ENCODE assay signal across 15 cellular contexts in genomic region chr6:51021171-51021570, GRCh38.
DNase-seq lines count a peak whose midpoint lies in the region; ATAC-seq, FAIRE-seq and TF ChIP-seq lines count a peak whose summit lies in the region.
"Had no signal": no experiment of that assay in that cellular context is flagged by ENCODE, and none has a peak within 500 bp of the region (broad histone marks: within the 10 kb centered on the region; RNA-seq: fewer than 3 reads in every experiment).

No MANE protein-coding gene starts in this region.

- H4K20me1 ChIP-seq in K562 (replicated peaks; ENCODE audit: control insufficient read depth, insufficient read depth, low read length) = no peaks in the 10 kb centered on the region
- H4K20me1 ChIP-seq: BLaER1 treated with 17β-estradiol and CSF1 and Interleukin-3, amounts not matched to agents 10 nM and 100 nM had no signal

- DNase-seq in AG10803 (ENCODE audit: low read depth) (peak; percentile 56), M059J (ENCODE audit: low read depth) (peak; percentile 52), K562 (ENCODE audit: extremely low read depth in 1 of 4, low spot score in 3 of 4) (no peak), urothelium cell line (ENCODE audit: low spot score) (no peak), NCI-H2196 (lab: John Stamatoyannopoulos, UW; ENCODE audit: unreplicated experiment) (no peak), hippocampal formation (lab: John Stamatoyannopoulos, UW) (no peak)
- DNase-seq: Calu3; CD4-positive, alpha-beta T cell; DMS 273 treated with DMSO at 0.1 percent for 48 hours; GOT3; H9; IMR-90 had no signal

- TF ChIP-seq EP300 in K562 (IDR thresholded peaks at IDR 0.05; ENCODE audit: low read length) = no peak

- CTCF ChIA-PET in K562 (lab: Yijun Ruan, JAX; ENCODE audit: low intra/inter-chr PET ratio) = no interaction called here

- H3K4me3 ChIP-seq in AG10803 (ENCODE audit: low read length) (no peak overlapping the region), K562 (no peak overlapping the region)
- H3K4me3 ChIP-seq: A549; BLaER1 treated with 17β-estradiol and CSF1 and Interleukin-3, amounts not matched to agents 10 nM and 100 nM had no signal

- TF ChIP-seq POLR2A in K562 (conservative IDR thresholded peaks at IDR 0.05) = no peak

- intact Hi-C loops in K562 (cut with micrococcal nuclease) = no loop called here

- no peak for FAIRE-seq in K562 (lab: Jason Lieb, UNC)
- peak; percentile 27 for FAIRE-seq in urothelium cell line (lab: Jason Lieb, UNC)
- FAIRE-seq: A549, GM12892 had no signal

- TF ChIP-seq CTCF in AG10803 (conservative IDR thresholded peaks at IDR 0.05; ENCODE audit: low read length) = no peak
- TF ChIP-seq CTCF in K562 (IDR thresholded peaks at IDR 0.05 in 2 of 3, conservative IDR thresholded peaks at IDR 0.05 in 1 of 3; ENCODE audit: insufficient read depth in 2 of 3, low read depth in 1 of 3, low read length in 3 of 3) = no peak

- POLR2A ChIA-PET in K562 (lab: Yijun Ruan, JAX) = interaction anchor here (1.0 to 1.2 kb wide), 2 partner anchors 9 to 25 kb away, joined by 3 to 4 read pairs; no protein-coding TSS in a partner anchor

- H3K4me1 ChIP-seq in K562 (replicated peaks in 1 of 2; ENCODE audit: control insufficient read depth in 2 of 2, insufficient read depth in 2 of 2, low read length in 2 of 2) = peaks cover 5 to 13% of the 10 kb centered on the region in 2 experiments; a peak in 4 of 5 replicates
- H3K4me1 ChIP-seq: A549; BLaER1 treated with 17β-estradiol and CSF1 and Interleukin-3, amounts not matched to agents 10 nM and 100 nM had no signal

- no peak overlapping the region for H3K4me2 ChIP-seq in K562 (ENCODE audit: insufficient read depth, low read length)
- H3K4me2 ChIP-seq: A549; BLaER1 treated with 17β-estradiol and CSF1 and Interleukin-3, amounts not matched to agents 10 nM and 100 nM had no signal

- H2AFZ ChIP-seq in K562 (ENCODE audit: low read depth, low read length) = peak overlapping the region; percentile 16; the same call in 1 of the 2 replicates

- no TSS peak for BruUV-seq in K562 (replicated peaks; lab: Mats Ljungman, UMichigan)

- no peak for ATAC-seq in K562
- ATAC-seq: A549 had no signal

- whole genome bisulfite sequencing in K562 (ENCODE audit: insufficient coverage, low coverage, missing lambda C conversion rate) = 48% methylated on average over 3 of the region's 3 CpGs

- no peak overlapping the region for H3K27ac ChIP-seq in K562 (ENCODE audit: extremely low read depth, low read depth, low read length)
- H3K27ac ChIP-seq: A549; BLaER1 treated with 17β-estradiol and CSF1 and Interleukin-3, amounts not matched to agents 10 nM and 100 nM had no signal

- no peaks in the 10 kb centered on the region for H3K9me1 ChIP-seq in K562 (ENCODE audit: control insufficient read depth, insufficient read depth, low read length)

- no peaks in the 10 kb centered on the region for H3K79me2 ChIP-seq in K562 (ENCODE audit: control insufficient read depth, insufficient read depth, low read length)

- no peak for TF ChIP-seq RAD21 in K562 (CRISPR knock-in tag; conservative IDR thresholded peaks at IDR 0.05 in 1 of 2, IDR thresholded peaks at IDR 0.05 in 1 of 2)

- no peak overlapping the region for H3K9ac ChIP-seq in K562 (ENCODE audit: insufficient read depth in 1 of 2, low read depth in 2 of 2, low read length in 2 of 2)
- H3K9ac ChIP-seq: BLaER1 treated with 17β-estradiol and CSF1 and Interleukin-3, amounts not matched to agents 10 nM and 100 nM had no signal

- no peaks in the 10 kb centered on the region for H3K9me3 ChIP-seq in K562 (replicated peaks; ENCODE audit: control insufficient read depth, insufficient read depth, low read depth, low read length)
- H3K9me3 ChIP-seq: A549; BLaER1 treated with 17β-estradiol and CSF1 and Interleukin-3, amounts not matched to agents 10 nM and 100 nM had no signal

- H3K27me3 ChIP-seq in K562 (ENCODE audit: control insufficient read depth in 2 of 2, insufficient read depth in 2 of 2, low read length in 2 of 2) = no peaks in the 10 kb centered on the region
- H3K27me3 ChIP-seq: BLaER1 treated with 17β-estradiol and CSF1 and Interleukin-3, amounts not matched to agents 10 nM and 100 nM had no signal

- no peaks in the 10 kb centered on the region for H3K36me3 ChIP-seq in K562 (ENCODE audit: control insufficient read depth, insufficient read depth, low read length)
- H3K36me3 ChIP-seq: BLaER1 treated with 17β-estradiol and CSF1 and Interleukin-3, amounts not matched to agents 10 nM and 100 nM had no signal

- in situ Hi-C loops in K562 (cut with MboI) = no loop called here

TF ChIP-seq in K562, 482 proteins besides CTCF, POLR2A, EP300 and RAD21:
- TF ChIP-seq CBFA2T2 (conservative IDR thresholded peaks at IDR 0.05) (peak; percentile 26), TCF3 (CRISPR knock-in tag; IDR thresholded peaks at IDR 0.05) (no peak), TOE1 (IDR thresholded peaks at IDR 0.05; ENCODE audit: borderline replicate concordance) (peak; percentile 82), TOE1 (CRISPR knock-in tag; IDR thresholded peaks at IDR 0.05; ENCODE audit: borderline replicate concordance, low read depth) (no peak), RBM22 (IDR thresholded peaks at IDR 0.05; ENCODE audit: low read depth, low read length, poor library complexity, severe bottlenecking) (no peak), ZNF217 (CRISPR knock-in tag; IDR thresholded peaks at IDR 0.05) (no peak), TRIM25 (IDR thresholded peaks at IDR 0.05; ENCODE audit: borderline replicate concordance) (no peak), ETV1 (tag; conservative IDR thresholded peaks at IDR 0.05; ENCODE audit: low read depth) (0 out of 2 replicates have a peak, but pooled peaks have one; percentile 13), MYBL2 (IDR thresholded peaks at IDR 0.05; ENCODE audit: low read depth) (no peak), MYBL2 (CRISPR knock-in tag; IDR thresholded peaks at IDR 0.05; ENCODE audit: borderline replicate concordance) (no peak), SMAD4 (CRISPR knock-in tag; conservative IDR thresholded peaks at IDR 0.05) (no peak), GATA2 (CRISPR knock-in tag; IDR thresholded peaks at IDR 0.05) (no peak), RAD51 (IDR thresholded peaks at IDR 0.05; ENCODE audit: borderline replicate concordance, low read depth) (peak; percentile 83)
- TF ChIP-seq, protein P1, sequence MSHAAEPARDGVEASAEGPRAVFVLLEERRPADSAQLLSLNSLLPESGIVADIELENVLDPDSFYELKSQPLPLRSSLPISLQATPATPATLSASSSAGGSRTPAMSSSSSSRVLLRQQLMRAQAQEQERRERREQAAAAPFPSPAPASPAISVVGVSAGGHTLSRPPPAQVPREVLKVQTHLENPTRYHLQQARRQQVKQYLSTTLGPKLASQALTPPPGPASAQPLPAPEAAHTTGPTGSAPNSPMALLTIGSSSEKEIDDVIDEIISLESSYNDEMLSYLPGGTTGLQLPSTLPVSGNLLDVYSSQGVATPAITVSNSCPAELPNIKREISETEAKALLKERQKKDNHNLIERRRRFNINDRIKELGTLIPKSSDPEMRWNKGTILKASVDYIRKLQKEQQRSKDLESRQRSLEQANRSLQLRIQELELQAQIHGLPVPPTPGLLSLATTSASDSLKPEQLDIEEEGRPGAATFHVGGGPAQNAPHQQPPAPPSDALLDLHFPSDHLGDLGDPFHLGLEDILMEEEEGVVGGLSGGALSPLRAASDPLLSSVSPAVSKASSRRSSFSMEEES (CRISPR knock-in tag; IDR thresholded peaks at IDR 0.05) = peak; percentile 96
- TF ChIP-seq, protein P2, sequence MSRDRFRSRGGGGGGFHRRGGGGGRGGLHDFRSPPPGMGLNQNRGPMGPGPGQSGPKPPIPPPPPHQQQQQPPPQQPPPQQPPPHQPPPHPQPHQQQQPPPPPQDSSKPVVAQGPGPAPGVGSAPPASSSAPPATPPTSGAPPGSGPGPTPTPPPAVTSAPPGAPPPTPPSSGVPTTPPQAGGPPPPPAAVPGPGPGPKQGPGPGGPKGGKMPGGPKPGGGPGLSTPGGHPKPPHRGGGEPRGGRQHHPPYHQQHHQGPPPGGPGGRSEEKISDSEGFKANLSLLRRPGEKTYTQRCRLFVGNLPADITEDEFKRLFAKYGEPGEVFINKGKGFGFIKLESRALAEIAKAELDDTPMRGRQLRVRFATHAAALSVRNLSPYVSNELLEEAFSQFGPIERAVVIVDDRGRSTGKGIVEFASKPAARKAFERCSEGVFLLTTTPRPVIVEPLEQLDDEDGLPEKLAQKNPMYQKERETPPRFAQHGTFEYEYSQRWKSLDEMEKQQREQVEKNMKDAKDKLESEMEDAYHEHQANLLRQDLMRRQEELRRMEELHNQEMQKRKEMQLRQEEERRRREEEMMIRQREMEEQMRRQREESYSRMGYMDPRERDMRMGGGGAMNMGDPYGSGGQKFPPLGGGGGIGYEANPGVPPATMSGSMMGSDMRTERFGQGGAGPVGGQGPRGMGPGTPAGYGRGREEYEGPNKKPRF (IDR thresholded peaks at IDR 0.05; ENCODE audit: low read depth, low read length) = no peak

Comparison
In these comparisons a context has a peak if more than half of its experiments do, and no peak if none do; other contexts are left out.
1. DNase-seq: peak in AG10803 (single experiment) and M059J (single experiment); none in K562 (0 of 4), urothelium cell line (single experiment), NCI-H2196 (single experiment) and hippocampal formation (0 of 2).